In genomic region chr4:123438031-123438430, GRCh38 we compare ENCODE assay signal across 1 cellular context.
TF ChIP-seq lines count a peak whose summit lies in the region.

No MANE protein-coding gene starts in this region.

TF ChIP-seq in IMR-90, 13 proteins besides CTCF, POLR2A, EP300 and RAD21:
- TF ChIP-seq FOS (IDR thresholded peaks at IDR 0.05; ENCODE audit: low read depth, low read length) (no peak), NFE2L2 (IDR thresholded peaks at IDR 0.05; ENCODE audit: low read depth, low read length) (no peak), MAZ (IDR thresholded peaks at IDR 0.05; ENCODE audit: borderline replicate concordance, low read depth, low read length) (no peak), USF2 (IDR thresholded peaks at IDR 0.05; ENCODE audit: low read depth, low read length) (no peak), MAFK (IDR thresholded peaks at IDR 0.05; ENCODE audit: low read depth, low read length) (no peak), MXI1 (IDR thresholded peaks at IDR 0.05; ENCODE audit: borderline replicate concordance, low read depth, low read length) (no peak), BHLHE40 (IDR thresholded peaks at IDR 0.05; ENCODE audit: low read depth, low read length) (no peak), RFX5 (IDR thresholded peaks at IDR 0.05; ENCODE audit: low read depth, low read length) (no peak), CHD1 (IDR thresholded peaks at IDR 0.05; ENCODE audit: low read depth, low read length) (no peak), RCOR1 (IDR thresholded peaks at IDR 0.05; ENCODE audit: insufficient replicate concordance, low read length) (no peak), SMC3 (IDR thresholded peaks at IDR 0.05; ENCODE audit: low read depth, low read length) (no peak), CEBPB (IDR thresholded peaks at IDR 0.05; ENCODE audit: low read depth, low read length) (no peak), ELK1 (IDR thresholded peaks at IDR 0.05; ENCODE audit: borderline replicate concordance, low read depth, low read length) (no peak)
